Comparison of ENCODE assay signal across 31 cellular contexts in the genomic region with DNA sequence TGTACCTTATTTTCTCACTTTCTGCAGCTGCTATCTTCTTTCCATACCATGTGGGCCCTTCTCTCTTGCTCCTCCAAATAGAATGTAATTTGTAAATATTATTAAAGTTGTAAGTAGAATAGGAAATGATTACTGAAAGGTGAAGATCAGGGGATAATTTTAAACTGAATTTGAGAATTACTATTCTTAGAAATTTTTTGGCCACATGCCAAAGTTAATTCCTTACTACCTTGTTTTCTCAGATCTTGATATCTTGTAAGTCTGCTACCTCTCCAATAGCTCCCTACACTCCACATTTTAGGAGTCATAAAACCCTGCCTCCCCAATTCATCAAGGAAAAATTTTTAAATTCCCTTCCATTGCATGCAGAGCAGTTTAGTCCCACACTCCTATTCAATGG.
"Had no signal": no experiment of that assay in that cellular context is flagged by ENCODE, and none has a peak within 500 bp of the region (broad histone marks: within the 10 kb centered on the region; RNA-seq: fewer than 3 reads in every experiment).

No MANE protein-coding gene starts in this region.

- H3K9me3 ChIP-seq: adrenal gland had no signal

- H3K4me3 ChIP-seq: adrenal gland, body of pancreas, breast epithelium had no signal

- H3K27me3 ChIP-seq: adrenal gland, body of pancreas, brain microvascular endothelial cell, breast epithelium had no signal

- DNase-seq: activated B cell treated with CpG ODN at 0.5 μM for 24 hours; activated CD4-positive, alpha-beta memory T cell treated with anti-CD3 and anti-CD28 coated beads for 36 hours; activated CD4-positive, alpha-beta T cell treated with anti-CD3 and anti-CD28 coated beads for 4 hours; activated CD4-positive, alpha-beta T cell treated with anti-CD3 and anti-CD28 coated beads, Interleukin-2, amount 10 ng/mL, durations not matched to agents 24 days and 14 days; activated CD4-positive, alpha-beta T cell treated with anti-CD3 and anti-CD28 coated beads, Interleukin-2, amount 50 U/mL, for 1 hour; activated CD4-positive, alpha-beta T cell treated with anti-CD3 and anti-CD28 coated beads, Interleukin-2, amount 50 U/mL, for 4 hours; activated CD4-positive, CD25-positive, alpha-beta regulatory T cell treated with anti-CD3 and anti-CD28 coated beads, Interleukin-2, amount 50 U/mL, for 72 hours; activated CD8-positive, alpha-beta memory T cell treated with anti-CD3 and anti-CD28 coated beads, Interleukin-2, amount 50 U/mL, for 4 hours; activated CD8-positive, alpha-beta T cell treated with anti-CD3 and anti-CD28 coated beads for 36 hours; activated effector memory CD4-positive, alpha-beta T cell treated with anti-CD3 and anti-CD28 coated beads, Interleukin-2, amount 50 U/mL, for 16 hours; activated gamma-delta T cell treated with Interleukin-2 at 50 U/mL for 16 hours; activated naive CD4-positive, alpha-beta T cell; activated naive CD4-positive, alpha-beta T cell treated with anti-CD3 and anti-CD28 coated beads for 36 hours; activated naive CD4-positive, alpha-beta T cell treated with anti-CD3 and anti-CD28 coated beads, Interleukin-2, amount 50 U/mL, for 16 hours; activated naive CD8-positive, alpha-beta T cell treated with anti-CD3 and anti-CD28 coated beads for 36 hours; activated T-cell treated with anti-CD3 and anti-CD28 coated beads for 4 hours; activated T-cell treated with anti-CD3 and anti-CD28 coated beads, Interleukin-2, amount 50 U/mL, for 1 hour; activated T-cell treated with anti-CD3 and anti-CD28 coated beads, Interleukin-2, amount 50 U/mL, for 4 hours; activated T-cell treated with anti-CD3 and anti-CD28 coated beads, Interleukin-2, amount 50 U/mL, for 72 hours; adrenal gland; amniotic stem cell; aorta; body of pancreas; brain microvascular endothelial cell; central memory CD4-positive, alpha-beta T cell; T-helper 2 cell; T-helper 9 cell had no signal

- H3K36me3 ChIP-seq: adrenal gland, brain microvascular endothelial cell, breast epithelium had no signal

- H3K4me1 ChIP-seq: adrenal gland, body of pancreas, breast epithelium had no signal

- ATAC-seq: activated CD8-positive, alpha-beta T cell treated with anti-CD3 and anti-CD28 coated beads for 36 hours; activated naive CD4-positive, alpha-beta T cell treated with anti-CD3 and anti-CD28 coated beads, Interleukin-2, amount 50 U/mL, for 72 hours; activated T-cell treated with anti-CD3 and anti-CD28 coated beads, Interleukin-2, amount 50 U/mL, for 4 hours; activated T-cell treated with anti-CD3 and anti-CD28 coated beads, Interleukin-2, amount 50 U/mL, for 72 hours; activated T-helper 17 cell treated with anti-CD3 and anti-CD28 coated beads, Interleukin-2, amount 50 U/mL, for 72 hours; body of pancreas had no signal

- H3K27ac ChIP-seq: adrenal gland, body of pancreas, brain microvascular endothelial cell, breast epithelium, VCaP had no signal
